In genomic region chr1:192786617-192787016, GRCh38 we compare ENCODE assay signal across 20 cellular contexts.
"Had no signal": no experiment of that assay in that cellular context is flagged by ENCODE, and none has a peak within 500 bp of the region (broad histone marks: within the 10 kb centered on the region; RNA-seq: fewer than 3 reads in every experiment).

No MANE protein-coding gene starts in this region.

- ATAC-seq: activated CD8-positive, alpha-beta T cell treated with anti-CD3 and anti-CD28 coated beads, Interleukin-2, amount 10 ng/mL, durations not matched to agents 7 days and 5 days; body of pancreas; natural killer cell; sciatic nerve; stimulated activated naive B cell treated with anti-CD40 and anti-IgM and Interleukin-4, amounts not matched to agents 10 μg/mL and 1 μg/mL and 100 μg/mL, for 72 hours; T-cell had no signal

- H3K27ac ChIP-seq: body of pancreas, cardiac muscle cell, epithelial cell of prostate, transverse colon, WERI-Rb-1 had no signal

- H3K36me3 ChIP-seq: cardiac muscle cell, transverse colon, WERI-Rb-1 had no signal

- H3K4me1 ChIP-seq: transverse colon had no signal

- DNase-seq: activated CD4-positive, alpha-beta T cell treated with anti-CD3 and anti-CD28 coated beads, Interleukin-2, amount 50 U/mL, for 1 hour; activated CD4-positive, CD25-positive, alpha-beta regulatory T cell treated with anti-CD3 and anti-CD28 coated beads, Interleukin-2, amount 50 U/mL, for 72 hours; activated CD8-positive, alpha-beta T cell treated with anti-CD3 and anti-CD28 coated beads, Interleukin-2, amount 10 ng/mL, durations not matched to agents 7 days and 5 days; activated gamma-delta T cell treated with Interleukin-2 at 50 U/mL for 16 hours; anterior cingulate cortex; body of pancreas; cortex of kidney; endodermal cell; natural killer cell; small intestine; stimulated activated CD4-positive, alpha-beta T cell treated with anti-CD3 and anti-CD28 coated beads, Interleukin-15, amount 100 ng/mL, for 24 hours; stimulated activated CD4-positive, alpha-beta T cell treated with anti-CD3 and anti-CD28 coated beads, Interleukin-2, amount 100 ng/mL, for 48 hours; stimulated activated CD8-positive, alpha-beta memory T cell treated with anti-CD3 and anti-CD28 coated beads, Interleukin-4, amount 100 ng/mL, for 48 hours; stimulated activated naive B cell treated with anti-CD40 and anti-IgM and Interleukin-4, amounts not matched to agents 10 μg/mL and 1 μg/mL and 100 μg/mL, for 72 hours; T-cell; transverse colon; WERI-Rb-1 had no signal

- H3K9me3 ChIP-seq: body of pancreas, transverse colon had no signal

- H3K27me3 ChIP-seq: body of pancreas, cardiac muscle cell, transverse colon had no signal

- H3K4me3 ChIP-seq: body of pancreas, cardiac muscle cell, transverse colon had no signal
